Comparison of ENCODE assay signal across 25 cellular contexts in genomic region chr2:145798419-145798818, GRCh38.
"Had no signal": no experiment of that assay in that cellular context is flagged by ENCODE, and none has a peak within 500 bp of the region (broad histone marks: within the 10 kb centered on the region; RNA-seq: fewer than 3 reads in every experiment).

No MANE protein-coding gene starts in this region.

- H3K4me1 ChIP-seq: adrenal gland had no signal

- ATAC-seq: activated CD4-positive, alpha-beta T cell treated with anti-CD3 and anti-CD28 coated beads for 36 hours; activated CD8-positive, alpha-beta memory T cell treated with anti-CD3 and anti-CD28 coated beads, Interleukin-2, amount 10 ng/mL, durations not matched to agents 7 days and 5 days; activated CD8-positive, alpha-beta T cell treated with anti-CD3 and anti-CD28 coated beads, Interleukin-2, amount 10 ng/mL, durations not matched to agents 7 days and 5 days; activated naive CD8-positive, alpha-beta T cell treated with anti-CD3 and anti-CD28 coated beads, Interleukin-2, amount 50 U/mL, for 24 hours; body of pancreas; effector memory CD8-positive, alpha-beta T cell; esophagus mucosa had no signal

- H3K27ac ChIP-seq: adrenal gland, body of pancreas, cardiac muscle cell, coronary artery, dorsolateral prefrontal cortex had no signal

- H3K36me3 ChIP-seq: adrenal gland, cardiac muscle cell had no signal

- H3K4me3 ChIP-seq: adrenal gland, body of pancreas, cardiac muscle cell, coronary artery, dorsolateral prefrontal cortex had no signal

- DNase-seq: activated CD4-positive, alpha-beta memory T cell treated with anti-CD3 and anti-CD28 coated beads for 36 hours; activated CD4-positive, alpha-beta T cell treated with anti-CD3 and anti-CD28 coated beads for 36 hours; activated CD4-positive, alpha-beta T cell treated with anti-CD3 and anti-CD28 coated beads, Interleukin-2, amount 10 ng/mL, durations not matched to agents 24 days and 14 days; activated CD4-positive, CD25-positive, alpha-beta regulatory T cell; activated CD4-positive, CD25-positive, alpha-beta regulatory T cell treated with anti-CD3 and anti-CD28 coated beads, Interleukin-2, amount 50 U/mL, for 72 hours; activated CD8-positive, alpha-beta memory T cell treated with anti-CD3 and anti-CD28 coated beads, Interleukin-2, amount 10 ng/mL, durations not matched to agents 7 days and 5 days; activated CD8-positive, alpha-beta memory T cell treated with anti-CD3 and anti-CD28 coated beads, Interleukin-2, amount 50 U/mL, for 4 hours; activated CD8-positive, alpha-beta T cell treated with anti-CD3 and anti-CD28 coated beads, Interleukin-2, amount 10 ng/mL, durations not matched to agents 7 days and 5 days; activated effector memory CD4-positive, alpha-beta T cell treated with anti-CD3 and anti-CD28 coated beads, Interleukin-2, amount 50 U/mL, for 16 hours; activated naive CD4-positive, alpha-beta T cell treated with anti-CD3 and anti-CD28 coated beads for 36 hours; activated naive CD8-positive, alpha-beta T cell treated with anti-CD3 and anti-CD28 coated beads for 36 hours; activated naive CD8-positive, alpha-beta T cell treated with anti-CD3 and anti-CD28 coated beads, Interleukin-2, amount 50 U/mL, for 24 hours; activated T-cell treated with anti-CD3 and anti-CD28 coated beads, Interleukin-2, amount 50 U/mL, for 1 hour; activated T-cell treated with anti-CD3 and anti-CD28 coated beads, Interleukin-2, amount 50 U/mL, for 48 hours; adrenal gland; amygdala; aorta; body of pancreas; dorsolateral prefrontal cortex; effector memory CD8-positive, alpha-beta T cell; foreskin fibroblast; T-helper 2 cell had no signal

- H3K27me3 ChIP-seq: adrenal gland, body of pancreas, cardiac muscle cell, dorsolateral prefrontal cortex had no signal
